ENCODE assay signal across 17 cellular contexts in genomic region chr1:198778049-198778448, GRCh38.
DNase-seq lines count a peak whose midpoint lies in the region; ATAC-seq and TF ChIP-seq lines count a peak whose summit lies in the region.
"Had no signal": no experiment of that assay in that cellular context is flagged by ENCODE, and none has a peak within 500 bp of the region (broad histone marks: within the 10 kb centered on the region; RNA-seq: fewer than 3 reads in every experiment).

No MANE protein-coding gene starts in this region.

- dilution Hi-C loops in mammary epithelial cell (cut with HindIII; ENCODE audit: low sequenced_read_pairs) = no loop called here

- no peaks in the 10 kb centered on the region for H3K79me2 ChIP-seq in mammary epithelial cell (ENCODE audit: insufficient read depth, low read length)
- H3K79me2 ChIP-seq: hepatocyte had no signal

- H3K4me2 ChIP-seq in mammary epithelial cell (ENCODE audit: insufficient read depth, low read depth, low read length) = no peak overlapping the region
- H3K4me2 ChIP-seq: hepatocyte had no signal

- H3K4me1 ChIP-seq in mammary epithelial cell (ENCODE audit: insufficient read depth, low read length) (peaks cover 33% of the 10 kb centered on the region), right cardiac atrium (ENCODE audit: control insufficient read depth, insufficient read depth, low read length) (no peaks in the 10 kb centered on the region), upper lobe of left lung (peaks cover 0 to 26% (median 5%) of the 10 kb centered on the region in 4 donors)
- H3K4me1 ChIP-seq: thyroid gland had no signal

- intact Hi-C loops in mammary epithelial cell (cut with micrococcal nuclease) = loop anchor here (10.0 kb wide), 1 partner anchor 107 kb away; no protein-coding TSS in a partner anchor
- intact Hi-C loops in right cardiac atrium (cut with DNase I) = loop anchor here in 2 of 4 donors (10.0 kb wide), 2 partner anchors 467 to 777 kb away; no protein-coding TSS in a partner anchor

- no peak overlapping the region for H3K9ac ChIP-seq in mammary epithelial cell (ENCODE audit: insufficient read depth, low read length)

- no peaks in the 10 kb centered on the region for H3K27me3 Mint-ChIP-seq in T-helper 2 cell treated with Interferon-gamma antibody and Interleukin-4, amounts not matched to agents 5 μg/mL and 100 μg/mL, for 36 hours (ENCODE audit: low read depth)
- H3K27me3 Mint-ChIP-seq: activated CD4-positive, alpha-beta memory T cell treated with anti-CD3 and anti-CD28 coated beads for 36 hours had no signal

- no peak for TF ChIP-seq CTCF in mammary epithelial cell (conservative IDR thresholded peaks at IDR 0.05 in 1 of 2, IDR thresholded peaks at IDR 0.05 in 1 of 2; ENCODE audit: extremely low read depth in 1 of 2, insufficient read depth in 1 of 2, low read depth in 1 of 2, low read length in 2 of 2)
- TF ChIP-seq CTCF in upper lobe of left lung (IDR thresholded peaks at IDR 0.05) = no peak

- H3K4me3 Mint-ChIP-seq in T-helper 2 cell treated with Interferon-gamma antibody and Interleukin-4, amounts not matched to agents 5 μg/mL and 100 μg/mL, for 36 hours = no peak overlapping the region
- H3K4me3 Mint-ChIP-seq: activated CD4-positive, alpha-beta memory T cell treated with anti-CD3 and anti-CD28 coated beads for 36 hours; natural killer cell treated with Interleukin-12 subunit alpha and Interleukin-12 subunit beta and Interleukin-15 and Interleukin-18, amount 100 ng/mL, for 72 hours had no signal

- H3K36me3 Mint-ChIP-seq in T-helper 2 cell treated with Interferon-gamma antibody and Interleukin-4, amounts not matched to agents 5 μg/mL and 100 μg/mL, for 36 hours (ENCODE audit: low read depth) = no peaks in the 10 kb centered on the region
- H3K36me3 Mint-ChIP-seq: activated CD4-positive, alpha-beta memory T cell treated with anti-CD3 and anti-CD28 coated beads for 36 hours; natural killer cell treated with Interleukin-12 subunit alpha and Interleukin-12 subunit beta and Interleukin-15 and Interleukin-18, amount 100 ng/mL, for 72 hours had no signal

- no TSS peak for BruUV-seq in mammary epithelial cell (replicated peaks; lab: Mats Ljungman, UMichigan)

- H3K9me3 ChIP-seq in mammary epithelial cell (replicated peaks; ENCODE audit: insufficient read depth, low read length) (no peaks in the 10 kb centered on the region), right cardiac atrium (ENCODE audit: control insufficient read depth, low read length) (no peaks in the 10 kb centered on the region), upper lobe of left lung (no peaks in the 10 kb centered on the region)
- H3K9me3 ChIP-seq: thyroid gland had no signal

- peak; percentile 72 for DNase-seq in M059J (ENCODE audit: low read depth)
- no peak for DNase-seq in mammary epithelial cell
- peak; percentile 10 to 52 (median 50) for DNase-seq in right cardiac atrium
- peak in 1 of 2 donors; percentile 52 for DNase-seq in upper lobe of left lung
- DNase-seq in SW 1271 (lab: John Stamatoyannopoulos, UW) = no peak
- DNase-seq in central memory CD4-positive, alpha-beta T cell = no peak
- DNase-seq in T-helper 2 cell treated with Interferon-gamma antibody and Interleukin-4, amounts not matched to agents 5 μg/mL and 100 μg/mL, for 36 hours (ENCODE audit: low spot score) = no peak
- DNase-seq: activated CD4-positive, alpha-beta memory T cell treated with anti-CD3 and anti-CD28 coated beads for 36 hours; DND-41; NCI-H2171; stimulated activated CD4-positive, alpha-beta T cell treated with anti-CD3 and anti-CD28 coated beads, Interleukin-2, amount 100 ng/mL, for 24 hours; stimulated activated CD8-positive, alpha-beta memory T cell treated with anti-CD3 and anti-CD28 coated beads, Interleukin-4, amount 100 ng/mL, for 48 hours; thyroid gland had no signal

- H3K27ac ChIP-seq in mammary epithelial cell (ENCODE audit: insufficient read depth, low read depth, low read length) (no peak overlapping the region), right cardiac atrium (ENCODE audit: low read length) (no peak overlapping the region), upper lobe of left lung (peak overlapping the region; percentile 78 to 88 (median 83))
- H3K27ac ChIP-seq: C4-2B, hepatocyte, thyroid gland had no signal

- no peaks in the 10 kb centered on the region for H3K27me3 ChIP-seq in mammary epithelial cell (ENCODE audit: insufficient read depth, low read length)
- no peaks in the 10 kb centered on the region for H3K27me3 ChIP-seq in right cardiac atrium (ENCODE audit: control insufficient read depth, insufficient read depth)
- H3K27me3 ChIP-seq in upper lobe of left lung = no peaks in the 10 kb centered on the region
- H3K27me3 ChIP-seq: hepatocyte, thyroid gland had no signal

- H3K36me3 ChIP-seq in mammary epithelial cell (ENCODE audit: insufficient read depth, low read length) (no peaks in the 10 kb centered on the region), upper lobe of left lung (no peaks in the 10 kb centered on the region)
- H3K36me3 ChIP-seq: thyroid gland had no signal

- TF ChIP-seq EP300 in upper lobe of left lung (IDR thresholded peaks at IDR 0.05) = no peak

- H2AFZ ChIP-seq in mammary epithelial cell (ENCODE audit: low read depth, low read length) = peak overlapping the region; percentile 54
- H2AFZ ChIP-seq: hepatocyte had no signal

- in situ Hi-C loops in mammary epithelial cell (cut with MboI; ENCODE audit: low sequenced_read_pairs in 2 of 2) = no loop called here

- ATAC-seq in right cardiac atrium (no peak), upper lobe of left lung (ENCODE audit: low FRiP score in 2 of 2) (peak in 1 of 2 donors; percentile 44)
- ATAC-seq: natural killer cell treated with Interleukin-12 subunit alpha and Interleukin-12 subunit beta and Interleukin-15 and Interleukin-18, amount 100 ng/mL, for 72 hours had no signal

- H3K9me3 Mint-ChIP-seq in T-helper 2 cell treated with Interferon-gamma antibody and Interleukin-4, amounts not matched to agents 5 μg/mL and 100 μg/mL, for 36 hours = no peaks in the 10 kb centered on the region
- H3K9me3 Mint-ChIP-seq: activated CD4-positive, alpha-beta memory T cell treated with anti-CD3 and anti-CD28 coated beads for 36 hours; activated T-helper 2 cell treated with anti-CD3 and anti-CD28 coated beads, Interferon-gamma antibody, Interleukin-2, Interleukin-4, amounts not matched to agents 10 μg/mL and 5 μg/mL and 100 μg/mL, durations not matched to agents 14 hours and 24 hours and 36 hours; natural killer cell treated with Interleukin-12 subunit alpha and Interleukin-12 subunit beta and Interleukin-15 and Interleukin-18, amount 100 ng/mL, for 72 hours had no signal

- H3K27ac Mint-ChIP-seq in T-helper 2 cell treated with Interferon-gamma antibody and Interleukin-4, amounts not matched to agents 5 μg/mL and 100 μg/mL, for 36 hours = no peak overlapping the region
- H3K27ac Mint-ChIP-seq: activated CD4-positive, alpha-beta memory T cell treated with anti-CD3 and anti-CD28 coated beads for 36 hours; activated T-helper 2 cell treated with anti-CD3 and anti-CD28 coated beads, Interferon-gamma antibody, Interleukin-2, Interleukin-4, amounts not matched to agents 10 μg/mL and 5 μg/mL and 100 μg/mL, durations not matched to agents 14 hours and 24 hours and 36 hours; natural killer cell treated with Interleukin-12 subunit alpha and Interleukin-12 subunit beta and Interleukin-15 and Interleukin-18, amount 100 ng/mL, for 72 hours had no signal

- peak in 1 of 4 donors; percentile 9 for TF ChIP-seq POLR2A in upper lobe of left lung (IDR thresholded peaks at IDR 0.05)

- H4K20me1 ChIP-seq in mammary epithelial cell (ENCODE audit: insufficient read depth, low read length) = no peaks in the 10 kb centered on the region

- 90% methylated on average over 3 of the region's 4 CpGs for WGBS in mammary epithelial cell (ENCODE audit: low coverage, missing lambda C conversion rate)
- WGBS in right cardiac atrium = 70% methylated on average over 4 of the region's 4 CpGs
- WGBS in upper lobe of left lung, 2 donors = 48 to 70% methylated on average over 4 of the region's 4 CpGs

- CTCF ChIA-PET in mammary epithelial cell (lab: Charles Lee; ENCODE audit: low non-redundant PET) = no interaction called here

- H3K4me3 ChIP-seq in mammary epithelial cell (replicated peaks in 1 of 3; ENCODE audit: insufficient read depth in 1 of 3, low read depth in 2 of 3, low read length in 3 of 3) = no peak overlapping the region
- H3K4me3 ChIP-seq in right cardiac atrium (ENCODE audit: low read length) = no peak overlapping the region
- H3K4me3 ChIP-seq in upper lobe of left lung = no peak overlapping the region
- H3K4me3 ChIP-seq: hepatocyte, thyroid gland had no signal

- H3K4me1 Mint-ChIP-seq in T-helper 2 cell treated with Interferon-gamma antibody and Interleukin-4, amounts not matched to agents 5 μg/mL and 100 μg/mL, for 36 hours (ENCODE audit: low read depth) = peaks cover 6% of the 10 kb centered on the region

Comparison
In these comparisons a context has a peak if more than half of its experiments do, and no peak if none do; other contexts are left out.
1. DNase-seq: peak in M059J (single experiment) and right cardiac atrium (3 of 3); none in mammary epithelial cell (single experiment), SW 1271 (0 of 2), central memory CD4-positive, alpha-beta T cell (single experiment) and T-helper 2 cell treated with Interferon-gamma antibody and Interleukin-4, amounts not matched to agents 5 μg/mL and 100 μg/mL, for 36 hours (single experiment).
2. H3K27ac ChIP-seq: peak in upper lobe of left lung (4 of 4); none in mammary epithelial cell (single experiment) and right cardiac atrium (single experiment).